20 cellular contexts compared by ENCODE assay signal in the genomic region with DNA sequence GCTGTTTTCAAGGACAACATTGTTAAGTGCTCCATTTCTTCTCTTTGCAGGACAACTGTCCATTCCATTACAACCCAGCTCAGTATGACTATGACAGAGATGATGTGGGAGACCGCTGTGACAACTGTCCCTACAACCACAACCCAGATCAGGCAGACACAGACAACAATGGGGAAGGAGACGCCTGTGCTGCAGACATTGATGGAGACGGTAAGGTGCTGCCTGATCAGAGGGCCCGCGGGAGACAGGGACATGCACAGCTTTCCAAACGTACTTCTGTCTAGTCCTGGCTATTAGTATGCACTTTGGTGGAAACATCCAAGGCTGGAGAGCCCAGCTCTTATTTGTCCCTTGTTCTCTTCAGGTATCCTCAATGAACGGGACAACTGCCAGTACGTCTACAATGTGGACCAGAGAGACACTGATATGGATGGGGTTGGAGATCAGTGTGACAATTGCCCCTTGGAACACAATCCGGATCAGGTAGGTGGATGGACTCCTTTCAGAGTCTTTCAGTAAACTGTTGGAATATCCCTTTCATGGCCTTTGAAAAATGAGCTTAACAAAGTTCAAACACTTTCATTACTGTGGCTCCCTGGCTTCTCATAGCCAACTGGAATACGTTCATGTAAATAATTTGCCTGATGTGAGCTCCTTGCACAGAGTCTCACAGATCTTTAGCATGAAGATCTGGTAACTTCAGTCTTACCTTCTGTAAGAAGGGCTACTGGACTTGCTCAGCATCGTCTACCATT. TPM values are rescaled to one million over a fixed set of nuclear protein-coding genes. Genes with fewer than 3 reads are reported as not detected.
DNase-seq lines count a peak whose midpoint lies in the region; ATAC-seq and TF ChIP-seq lines count a peak whose summit lies in the region.
"Had no signal": no experiment of that assay in that cellular context is flagged by ENCODE, and none has a peak within 500 bp of the region (broad histone marks: within the 10 kb centered on the region; RNA-seq: fewer than 3 reads in every experiment).

No MANE protein-coding gene starts in this region.

- no peak overlapping the region for H3K9ac ChIP-seq in SK-N-SH
- no peak overlapping the region for H3K9ac ChIP-seq in mammary epithelial cell (ENCODE audit: insufficient read depth, low read length)
- no peak overlapping the region for H3K9ac ChIP-seq in smooth muscle cell (ENCODE audit: low read depth)

- peaks cover 1% of the 10 kb centered on the region for H3K27me3 Mint-ChIP-seq in GM23338 (ENCODE audit: insufficient read depth, low read depth, poor library complexity)

- no peaks in the 10 kb centered on the region for H3K9me3 ChIP-seq in SK-N-SH
- no peaks in the 10 kb centered on the region for H3K9me3 ChIP-seq in mammary epithelial cell (replicated peaks; ENCODE audit: insufficient read depth, low read length)
- no peaks in the 10 kb centered on the region for H3K9me3 ChIP-seq in smooth muscle cell (replicated peaks; ENCODE audit: low read depth)
- H3K9me3 ChIP-seq: MG63, Peyer's patch, psoas muscle, spleen had no signal

- H2AFZ ChIP-seq in SK-N-SH (ENCODE audit: low read depth) (no peak overlapping the region), mammary epithelial cell (ENCODE audit: low read depth, low read length) (no peak overlapping the region), smooth muscle cell (ENCODE audit: low read depth) (no peak overlapping the region), GM23338 (no peak overlapping the region)

- TF ChIP-seq RAD21 in SK-N-SH (IDR thresholded peaks at IDR 0.05; ENCODE audit: low read length) = no peak

- TF ChIP-seq CTCF in SK-N-SH (IDR thresholded peaks at IDR 0.05) = no peak
- no peak for TF ChIP-seq CTCF in mammary epithelial cell (conservative IDR thresholded peaks at IDR 0.05 in 1 of 2, IDR thresholded peaks at IDR 0.05 in 1 of 2; ENCODE audit: extremely low read depth in 1 of 2, insufficient read depth in 1 of 2, low read depth in 1 of 2, low read length in 2 of 2)
- no peak for TF ChIP-seq CTCF in fibroblast of the aortic adventitia (IDR thresholded peaks at IDR 0.05; ENCODE audit: insufficient read depth, low read length)
- TF ChIP-seq CTCF in smooth muscle cell (IDR thresholded peaks at IDR 0.05; ENCODE audit: borderline replicate concordance, insufficient read depth, poor library complexity, severe bottlenecking) = no peak
- TF ChIP-seq CTCF in GM23338 (conservative IDR thresholded peaks at IDR 0.05; ENCODE audit: low read depth in 2 of 2) = no peak

- peaks cover 0 to 7% of the 10 kb centered on the region in 2 experiments; a peak in 2 of 4 replicates for H3K4me1 ChIP-seq in SK-N-SH (ENCODE audit: control insufficient read depth in 1 of 2, insufficient read depth in 2 of 2, low read depth in 1 of 2, low read length in 1 of 2)
- peaks cover 20% of the 10 kb centered on the region for H3K4me1 ChIP-seq in mammary epithelial cell (ENCODE audit: insufficient read depth, low read length)
- H3K4me1 ChIP-seq in smooth muscle cell (ENCODE audit: low read depth) = peaks cover 4% of the 10 kb centered on the region
- H3K4me1 ChIP-seq in GM23338 (ENCODE audit: insufficient read depth) = no peaks in the 10 kb centered on the region
- H3K4me1 ChIP-seq: psoas muscle had no signal

- CTCF ChIA-PET in SK-N-SH (lab: Yijun Ruan, JAX) = interaction anchor here (0.9 kb wide), 1 partner anchor 11 kb away, joined by 6 read pairs; no protein-coding TSS in a partner anchor
- CTCF ChIA-PET in mammary epithelial cell (lab: Charles Lee; ENCODE audit: low non-redundant PET) = no interaction called here

- H3K4me1 Mint-ChIP-seq in GM23338 = peaks cover 8% of the 10 kb centered on the region; the same call in 2 of the 3 replicates

- no peaks in the 10 kb centered on the region for H3K27me3 ChIP-seq in SK-N-SH (ENCODE audit: insufficient read depth)
- H3K27me3 ChIP-seq in mammary epithelial cell (ENCODE audit: insufficient read depth, low read length) = no peaks in the 10 kb centered on the region
- no peaks in the 10 kb centered on the region for H3K27me3 ChIP-seq in smooth muscle cell (ENCODE audit: low read depth)
- no peaks in the 10 kb centered on the region for H3K27me3 ChIP-seq in GM23338 (ENCODE audit: insufficient read depth)
- H3K27me3 ChIP-seq: MG63, Peyer's patch, spleen had no signal

- peaks cover 7% of the 10 kb centered on the region; the same call in 1 of the 2 replicates for H3K79me2 ChIP-seq in SK-N-SH (ENCODE audit: insufficient read depth)
- peaks cover 70% of the 10 kb centered on the region for H3K79me2 ChIP-seq in mammary epithelial cell (ENCODE audit: insufficient read depth, low read length)
- H3K79me2 ChIP-seq in smooth muscle cell (ENCODE audit: low read depth) = peaks cover 3% of the 10 kb centered on the region
- no peaks in the 10 kb centered on the region for H3K79me2 ChIP-seq in GM23338 (replicated peaks; ENCODE audit: insufficient read depth)

- intact Hi-C loops in mammary epithelial cell (cut with micrococcal nuclease) = no loop called here

- H3K27ac ChIP-seq in SK-N-SH (ENCODE audit: low read depth in 2 of 2, low read length in 1 of 2) (peak overlapping the region in 1 of 2 experiments; percentile 31; a peak in 1 of 4 replicates), mammary epithelial cell (ENCODE audit: insufficient read depth, low read depth, low read length) (no peak overlapping the region), smooth muscle cell (ENCODE audit: low read depth) (peak overlapping the region; percentile 44), GM23338 (ENCODE audit: low read depth) (no peak overlapping the region)
- H3K27ac ChIP-seq: 22Rv1, Peyer's patch, psoas muscle, spleen had no signal

- H3K9me2 ChIP-seq in SK-N-SH (no peaks in the 10 kb centered on the region), GM23338 (ENCODE audit: insufficient read depth) (no peaks in the 10 kb centered on the region)

- H4K20me1 ChIP-seq in SK-N-SH (ENCODE audit: insufficient read depth) (peaks cover 94% of the 10 kb centered on the region), mammary epithelial cell (ENCODE audit: insufficient read depth, low read length) (peaks cover 32% of the 10 kb centered on the region), smooth muscle cell (ENCODE audit: low read depth) (peaks cover 100% of the 10 kb centered on the region), GM23338 (replicated peaks; ENCODE audit: insufficient read depth) (peaks cover 8% of the 10 kb centered on the region; the same call in 1 of the 2 replicates)

- peaks cover 95% of the 10 kb centered on the region for H3K36me3 Mint-ChIP-seq in GM23338 (ENCODE audit: low read depth)

- 94% methylated on average over 8 of the region's 11 CpGs for WGBS in SK-N-SH (ENCODE audit: low lambda C conversion rate)
- WGBS in mammary epithelial cell (ENCODE audit: low coverage, missing lambda C conversion rate) = 72% methylated on average over 11 of the region's 11 CpGs
- 91% methylated on average over 11 of the region's 11 CpGs for WGBS in smooth muscle cell (ENCODE audit: low lambda C conversion rate)

- DNase-seq in SK-N-SH = no peak
- peak; percentile 19 for DNase-seq in mammary epithelial cell
- DNase-seq in fibroblast of the aortic adventitia (ENCODE audit: low read depth) = peak; percentile 24
- no peak for DNase-seq in smooth muscle cell (lab: John Stamatoyannopoulos, UW; ENCODE audit: unreplicated experiment)
- DNase-seq in SW480 (ENCODE audit: low spot score) = no peak
- no peak for DNase-seq in GM23338 (ENCODE audit: low spot score)
- DNase-seq: activated naive CD4-positive, alpha-beta T cell; erythroblast; hippocampal formation; kidney; MG63; NCI-H1694; NCI-H226; Peyer's patch; psoas muscle; spleen had no signal

- dilution Hi-C loops in mammary epithelial cell (cut with HindIII; ENCODE audit: low sequenced_read_pairs) = no loop called here

- TF ChIP-seq EP300 in SK-N-SH (IDR thresholded peaks at IDR 0.05; ENCODE audit: borderline replicate concordance in 1 of 2, low read depth in 1 of 2, low read length in 1 of 2) = no peak

- POLR2A ChIA-PET in SK-N-SH (lab: Yijun Ruan, JAX) = no interaction called here

- H3K4me2 ChIP-seq in SK-N-SH (no peak overlapping the region), mammary epithelial cell (ENCODE audit: insufficient read depth, low read depth, low read length) (peak overlapping the region; percentile 3), smooth muscle cell (no peak overlapping the region), GM23338 (no peak overlapping the region)

- no peak overlapping the region for H3K4me3 ChIP-seq in SK-N-SH (ENCODE audit: low read depth in 2 of 2, low read length in 1 of 2)
- H3K4me3 ChIP-seq in mammary epithelial cell (replicated peaks in 1 of 3; ENCODE audit: insufficient read depth in 1 of 3, low read depth in 2 of 3, low read length in 3 of 3) = no peak overlapping the region
- no peak overlapping the region for H3K4me3 ChIP-seq in fibroblast of the aortic adventitia (ENCODE audit: low read depth, low read length)
- no peak overlapping the region for H3K4me3 ChIP-seq in smooth muscle cell
- H3K4me3 ChIP-seq in GM23338 = no peak overlapping the region
- H3K4me3 ChIP-seq: MG63, Peyer's patch, psoas muscle, spleen had no signal

- H3K9me3 Mint-ChIP-seq in GM23338 = no peaks in the 10 kb centered on the region
- H3K9me3 Mint-ChIP-seq: nephron had no signal

- H3K36me3 ChIP-seq in SK-N-SH (replicated peaks in 1 of 2; ENCODE audit: control insufficient read depth in 1 of 2, insufficient read depth in 2 of 2, low read length in 1 of 2) = peaks cover 95 to 99% of the 10 kb centered on the region in 2 experiments
- H3K36me3 ChIP-seq in mammary epithelial cell (ENCODE audit: insufficient read depth, low read length) = peaks cover 90% of the 10 kb centered on the region
- peaks cover 89% of the 10 kb centered on the region for H3K36me3 ChIP-seq in smooth muscle cell (ENCODE audit: low read depth)
- peaks cover 98% of the 10 kb centered on the region for H3K36me3 ChIP-seq in GM23338 (ENCODE audit: insufficient read depth)

- no TSS peak for BruUV-seq in mammary epithelial cell (replicated peaks; lab: Mats Ljungman, UMichigan)

- no peak for ATAC-seq in SK-N-SH treated with all-trans-retinoic acid at 6 μM for 48 hours
- no peak for ATAC-seq in HG02571 (IDR thresholded peaks at IDR 0.05; ENCODE audit: unreplicated experiment)
- no peak for ATAC-seq in GM23338
- ATAC-seq: psoas muscle had no signal

- in situ Hi-C loops in mammary epithelial cell (cut with MboI; ENCODE audit: low sequenced_read_pairs in 2 of 2) = loop anchor here in 1 of 2 donors (25.0 kb wide), 1 partner anchor 879 kb away; no protein-coding TSS in a partner anchor

- no peak overlapping the region for H3K4me3 Mint-ChIP-seq in GM23338
- H3K4me3 Mint-ChIP-seq: nephron had no signal

- peaks cover 100% of the 10 kb centered on the region for H3F3A ChIP-seq in SK-N-SH (replicated peaks; ENCODE audit: insufficient read depth)
- peaks cover 83% of the 10 kb centered on the region for H3F3A ChIP-seq in smooth muscle cell (ENCODE audit: low read depth)
- H3F3A ChIP-seq in GM23338 (replicated peaks; ENCODE audit: low read depth) = no peaks in the 10 kb centered on the region

- H3K27ac Mint-ChIP-seq in GM23338 = no peak overlapping the region

RNA-seq across cellular contexts. Expression of gene THBS1, which starts 10.4 kb away (rescaled TPM):
- polyA plus RNA-seq in SK-N-SH (2012; rRNA removed) (117 and 127 TPM in 2 replicates), mammary epithelial cell (909 TPM), smooth muscle cell (203 and 264 TPM in 2 replicates), GM23338 (2016; fragmentation: Nextera tagmentation; extraction: Ambion mirVana) (14.2 and 21.7 TPM in 2 replicates)
- polyA plus RNA-seq in SK-N-SH (2012; cell fraction: cytosol; rRNA removed) = 36.9 and 47.2 TPM in 2 replicates
- polyA plus RNA-seq in SK-N-SH (2012; cell fraction: nucleus; rRNA removed) = 513 and 769 TPM in 2 replicates
- total RNA-seq in mammary epithelial cell (over 10,000 TPM in 1 of 2 donors, 1,000 to 10,000 TPM in 1; 3,517 to 11,760 TPM), fibroblast of the aortic adventitia (ENCODE audit: low replicate concordance) (141 and 353 TPM in 2 replicates), smooth muscle cell (648 and 662 TPM in 2 replicates)
- polyA minus RNA-seq in mammary epithelial cell = 7,367 TPM
- total RNA-seq in GM23338 (2014; rRNA removed; shearing (Covaris generic)) = 81.3 and 81.9 TPM in 2 replicates

Comparison
In these comparisons a context has a peak if more than half of its experiments do, and no peak if none do; other contexts are left out.
1. DNase-seq: peak in mammary epithelial cell (single experiment) and fibroblast of the aortic adventitia (single experiment); none in SK-N-SH (single experiment), smooth muscle cell (single experiment), SW480 (single experiment) and GM23338 (single experiment).